Comparison of ENCODE assay signal across 9 cellular contexts in genomic region chr1:204127597-204128242, GRCh38. TPM values are rescaled to one million over a fixed set of nuclear protein-coding genes. Genes with fewer than 3 reads are reported as not detected.
DNase-seq lines count a peak whose midpoint lies in the region; ATAC-seq and TF ChIP-seq lines count a peak whose summit lies in the region.
"Had no signal": no experiment of that assay in that cellular context is flagged by ENCODE, and none has a peak within 500 bp of the region (broad histone marks: within the 10 kb centered on the region; RNA-seq: fewer than 3 reads in every experiment).

No MANE protein-coding gene starts in this region.

- H3K36me3 Mint-ChIP-seq in activated naive CD4-positive, alpha-beta T cell treated with anti-CD3 and anti-CD28 coated beads, Interleukin-2, amount 10 ng/mL, durations not matched to agents 7 days and 5 days: no peaks in the 10 kb centered on the region

- no peak overlapping the region for H2BK15ac ChIP-seq in neuronal stem cell (ENCODE audit: low read length)

- no peak overlapping the region for H3K27ac ChIP-seq in SU-DHL-6 (ENCODE audit: low read depth, low read length)
- H3K27ac ChIP-seq in fibroblast of lung (ENCODE audit: insufficient read depth, low read length): no peak overlapping the region
- no peak overlapping the region for H3K27ac ChIP-seq in neuronal stem cell (replicated peaks; ENCODE audit: low read length)

- H3K36me3 ChIP-seq in SU-DHL-6 (ENCODE audit: low read length) (no peaks in the 10 kb centered on the region), fibroblast of lung (ENCODE audit: control insufficient read depth, insufficient read depth, low read length) (peaks cover 3% of the 10 kb centered on the region), neuronal stem cell (replicated peaks in 1 of 2; ENCODE audit: control insufficient read depth in 2 of 2, insufficient read depth in 2 of 2, low read length in 2 of 2) (peaks cover 28 to 79% of the 10 kb centered on the region in 2 donors)

- H3K27ac Mint-ChIP-seq in activated naive CD4-positive, alpha-beta T cell treated with anti-CD3 and anti-CD28 coated beads, Interleukin-2, amount 10 ng/mL, durations not matched to agents 7 days and 5 days: no peak overlapping the region

- H3K27me3 ChIP-seq in SU-DHL-6 (ENCODE audit: low read length) (no peaks in the 10 kb centered on the region), fibroblast of lung (ENCODE audit: control insufficient read depth, insufficient read depth, low read length) (no peaks in the 10 kb centered on the region), neuronal stem cell (ENCODE audit: control insufficient read depth in 3 of 3, insufficient read depth in 3 of 3, low read depth in 1 of 3, low read length in 3 of 3) (no peaks in the 10 kb centered on the region)

- no peak overlapping the region for H2AK5ac ChIP-seq in neuronal stem cell (ENCODE audit: low read depth, low read length)

- DNase-seq in activated naive CD4-positive, alpha-beta T cell treated with Interleukin-2 at 50 U/mL for 16 hours: peak; percentile 23
- no peak for DNase-seq in activated naive CD4-positive, alpha-beta T cell treated with anti-CD3 and anti-CD28 coated beads, Interleukin-2, amount 10 ng/mL, durations not matched to agents 7 days and 5 days
- DNase-seq in NCI-H1436 (lab: John Stamatoyannopoulos, UW) (peak; percentile 83), fibroblast of lung (ENCODE audit: low read depth in 2 of 2) (peak; percentile 65 to 85), neuronal stem cell (ENCODE audit: low spot score) (peak; percentile 58), germinal center (ENCODE audit: low spot score) (no peak)

- H3K27me3 Mint-ChIP-seq in activated naive CD4-positive, alpha-beta T cell treated with anti-CD3 and anti-CD28 coated beads, Interleukin-2, amount 10 ng/mL, durations not matched to agents 7 days and 5 days: peaks cover 8% of the 10 kb centered on the region
- H3K27me3 Mint-ChIP-seq: central memory CD8-positive, alpha-beta T cell had no signal

- H3K9ac ChIP-seq in SU-DHL-6 (ENCODE audit: low read length): no peak overlapping the region
- no peak overlapping the region for H3K9ac ChIP-seq in fibroblast of lung (ENCODE audit: insufficient read depth, low read length)
- H3K9ac ChIP-seq in neuronal stem cell (ENCODE audit: low read depth, low read length, poor library complexity): no peak overlapping the region

- H3K9me3 ChIP-seq in SU-DHL-6 (ENCODE audit: insufficient read depth, low read length) (no peaks in the 10 kb centered on the region), fibroblast of lung (ENCODE audit: control insufficient read depth, insufficient read depth, low read depth, low read length) (no peaks in the 10 kb centered on the region), neuronal stem cell (replicated peaks in 1 of 2; ENCODE audit: control insufficient read depth in 2 of 2, insufficient read depth in 1 of 2, low read depth in 1 of 2, low read length in 2 of 2) (no peaks in the 10 kb centered on the region)

- H2BK12ac ChIP-seq in neuronal stem cell (ENCODE audit: low read length): no peak overlapping the region

- no peak overlapping the region for H2BK120ac ChIP-seq in neuronal stem cell (ENCODE audit: low read depth, low read length)

- H3K4me2 ChIP-seq in SU-DHL-6 (ENCODE audit: low read depth, low read length, poor library complexity, severe bottlenecking): no peak overlapping the region
- no peak overlapping the region for H3K4me2 ChIP-seq in fibroblast of lung (ENCODE audit: extremely low read depth, insufficient read depth, low read length)
- H3K4me2 ChIP-seq in neuronal stem cell (ENCODE audit: insufficient read depth, low read length, poor library complexity, severe bottlenecking): no peak overlapping the region

- H3K79me2 ChIP-seq in SU-DHL-6 (ENCODE audit: insufficient read depth, low read length): no peaks in the 10 kb centered on the region
- H3K79me2 ChIP-seq in fibroblast of lung (ENCODE audit: control insufficient read depth, insufficient read depth, low read length): no peaks in the 10 kb centered on the region

- no peak for ATAC-seq in HG02840 (IDR thresholded peaks at IDR 0.05; ENCODE audit: low FRiP score, unreplicated experiment)

- H3K18ac ChIP-seq in neuronal stem cell (ENCODE audit: low read length): no peak overlapping the region

- TF ChIP-seq CTCF in SU-DHL-6 (IDR thresholded peaks at IDR 0.05; ENCODE audit: insufficient read depth, low read length, poor library complexity, severe bottlenecking): peak; percentile 25
- peak; percentile 93 to 98 for TF ChIP-seq CTCF in fibroblast of lung (conservative IDR thresholded peaks at IDR 0.05 in 1 of 2, IDR thresholded peaks at IDR 0.05 in 1 of 2; ENCODE audit: low read depth in 1 of 2, low read length in 2 of 2)

- H4K91ac ChIP-seq in neuronal stem cell (ENCODE audit: low read depth, low read length, poor library complexity): no peak overlapping the region

- H2AFZ ChIP-seq in SU-DHL-6 (ENCODE audit: low read depth, low read length, severe bottlenecking) (no peak overlapping the region), fibroblast of lung (ENCODE audit: low read length) (no peak overlapping the region), neuronal stem cell (ENCODE audit: low read length) (no peak overlapping the region)

- H3K79me1 ChIP-seq in neuronal stem cell (ENCODE audit: low read depth, low read length): peaks cover 7% of the 10 kb centered on the region

- H2BK5ac ChIP-seq in neuronal stem cell (ENCODE audit: low read length): no peak overlapping the region

- no peak overlapping the region for H4K8ac ChIP-seq in neuronal stem cell (ENCODE audit: low read depth, low read length)

- H3K14ac ChIP-seq in neuronal stem cell (ENCODE audit: low read length): no peak overlapping the region

- H3K4ac ChIP-seq in neuronal stem cell (ENCODE audit: low read length): no peak overlapping the region

- CTCF ChIA-PET in activated naive CD4-positive, alpha-beta T cell treated with anti-CD3 and anti-CD28 coated beads, Interleukin-2, amount 10 ng/mL, durations not matched to agents 7 days and 5 days (lab: Charles Lee): interaction anchor here (0.7 to 4.5 kb wide), 7 partner anchors 9 to 267 kb away, joined by 3 to 61 read pairs (median 13); partner anchors contain the start of gene SNRPE

- H3K9me3 Mint-ChIP-seq in activated naive CD4-positive, alpha-beta T cell treated with anti-CD3 and anti-CD28 coated beads, Interleukin-2, amount 10 ng/mL, durations not matched to agents 7 days and 5 days: no peaks in the 10 kb centered on the region
- H3K9me3 Mint-ChIP-seq: central memory CD8-positive, alpha-beta T cell had no signal

- peaks cover 5% of the 10 kb centered on the region for H3K4me1 Mint-ChIP-seq in activated naive CD4-positive, alpha-beta T cell treated with anti-CD3 and anti-CD28 coated beads, Interleukin-2, amount 10 ng/mL, durations not matched to agents 7 days and 5 days

- H3K4me3 ChIP-seq in SU-DHL-6 (ENCODE audit: insufficient read depth, low read length, poor library complexity, severe bottlenecking) (no peak overlapping the region), fibroblast of lung (replicated peaks in 1 of 4; ENCODE audit: control extremely low read depth in 1 of 4, insufficient read depth in 1 of 4, low read depth in 3 of 4, low read length in 4 of 4) (no peak overlapping the region), neuronal stem cell (ENCODE audit: low read length in 2 of 2) (no peak overlapping the region)

- no peak overlapping the region for H3K23ac ChIP-seq in neuronal stem cell (ENCODE audit: low read depth, low read length, poor library complexity)

- H3K4me1 ChIP-seq in fibroblast of lung (ENCODE audit: control insufficient read depth, extremely low read depth, insufficient read depth, low read length): peaks cover 19% of the 10 kb centered on the region
- peaks cover 7 to 23% of the 10 kb centered on the region in 2 donors for H3K4me1 ChIP-seq in neuronal stem cell (ENCODE audit: control insufficient read depth in 2 of 2, insufficient read depth in 1 of 2, low read depth in 1 of 2, low read length in 2 of 2)

- H4K20me1 ChIP-seq in SU-DHL-6 (ENCODE audit: low read depth, low read length) (no peaks in the 10 kb centered on the region), fibroblast of lung (ENCODE audit: control insufficient read depth, extremely low read depth, insufficient read depth, low read length) (no peaks in the 10 kb centered on the region)

- no CpG with 5 or more reads among the region's 5 CpGs for WGBS in neuronal stem cell (ENCODE audit: extremely low coverage in 2 of 2, insufficient read length in 2 of 2, insufficient replicate concordance in 1 of 2), 2 donors

- H3K4me3 Mint-ChIP-seq in activated naive CD4-positive, alpha-beta T cell treated with anti-CD3 and anti-CD28 coated beads, Interleukin-2, amount 10 ng/mL, durations not matched to agents 7 days and 5 days: no peak overlapping the region
- H3K4me3 Mint-ChIP-seq: central memory CD8-positive, alpha-beta T cell had no signal

- no peaks in the 10 kb centered on the region for H3K9me2 ChIP-seq in SU-DHL-6 (replicated peaks; ENCODE audit: insufficient read depth, low read length)

- no peaks in the 10 kb centered on the region for H3F3A ChIP-seq in SU-DHL-6 (ENCODE audit: insufficient read depth)

RNA-seq across cellular contexts. Expression of gene ETNK2, which starts 24.1 kb away (rescaled TPM):
- 1.7 and 3.3 TPM in 2 replicates for total RNA-seq in fibroblast of lung
- 2.7 and 4.0 TPM in 2 replicates for polyA plus RNA-seq in fibroblast of lung
- 1.7 and 3.3 TPM in 2 replicates for polyA plus RNA-seq in fibroblast of lung (2012)
- polyA minus RNA-seq in fibroblast of lung (ENCODE audit: low replicate concordance): 3.4 and 10.5 TPM in 2 replicates
- 8.8 TPM for polyA plus RNA-seq in neuronal stem cell (2013, experiment 1 of 2)
- polyA plus RNA-seq in neuronal stem cell (2013, experiment 2 of 2): 8.4 TPM

RNA-seq across cellular contexts. Expression of gene REN, which starts 38.4 kb away (rescaled TPM):
- 0.17 TPM in 1 of 2 replicates, not detected in the other for total RNA-seq in fibroblast of lung
- polyA plus RNA-seq in fibroblast of lung: 0.11 and 0.20 TPM in 2 replicates
- polyA plus RNA-seq in fibroblast of lung (2012): 0.20 TPM in 1 of 2 replicates, not detected in the other
- polyA minus RNA-seq in fibroblast of lung (ENCODE audit: low replicate concordance): 0.33 TPM in 1 of 2 replicates, not detected in the other
- not detected for polyA plus RNA-seq in neuronal stem cell (2013, experiment 1 of 2)
- polyA plus RNA-seq in neuronal stem cell (2013, experiment 2 of 2): not detected

RNA-seq across cellular contexts. Expression of gene SOX13, which starts 54.8 kb away (rescaled TPM):
- 1.5 and 2.0 TPM in 2 replicates for total RNA-seq in fibroblast of lung
- polyA plus RNA-seq in fibroblast of lung: 3.1 and 5.5 TPM in 2 replicates
- 2.5 and 5.2 TPM in 2 replicates for polyA plus RNA-seq in fibroblast of lung (2012)
- polyA minus RNA-seq in fibroblast of lung (ENCODE audit: low replicate concordance): 5.0 and 20.1 TPM in 2 replicates
- 16.2 TPM for polyA plus RNA-seq in neuronal stem cell (2013, experiment 1 of 2)
- 16.8 TPM for polyA plus RNA-seq in neuronal stem cell (2013, experiment 2 of 2)

Comparison
In these comparisons a context has a peak if more than half of its experiments do, and no peak if none do; other contexts are left out.
1. DNase-seq: peak in activated naive CD4-positive, alpha-beta T cell treated with Interleukin-2 at 50 U/mL for 16 hours (single experiment), NCI-H1436 (single experiment), fibroblast of lung (2 of 2) and neuronal stem cell (single experiment); none in activated naive CD4-positive, alpha-beta T cell treated with anti-CD3 and anti-CD28 coated beads, Interleukin-2, amount 10 ng/mL, durations not matched to agents 7 days and 5 days (single experiment) and germinal center (single experiment).